ENCODE assay signal across 19 cellular contexts in the genomic region with DNA sequence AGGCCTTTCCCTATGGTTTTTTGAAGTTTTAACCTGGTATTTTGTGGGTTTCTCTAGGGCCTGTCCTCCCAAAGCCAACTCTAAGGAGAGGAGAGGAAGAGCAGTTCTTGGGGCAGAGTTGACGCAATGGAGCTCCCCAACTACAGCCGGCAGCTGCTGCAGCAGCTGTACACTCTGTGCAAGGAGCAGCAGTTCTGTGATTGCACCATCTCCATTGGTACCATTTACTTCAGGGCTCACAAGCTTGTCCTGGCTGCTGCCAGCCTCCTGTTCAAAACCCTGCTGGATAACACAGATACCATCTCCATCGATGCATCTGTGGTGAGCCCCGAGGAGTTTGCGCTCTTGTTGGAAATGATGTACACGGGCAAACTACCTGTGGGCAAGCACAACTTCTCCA.
"Had no signal": no experiment of that assay in that cellular context is flagged by ENCODE, and none has a peak within 500 bp of the region (broad histone marks: within the 10 kb centered on the region; RNA-seq: fewer than 3 reads in every experiment).

No MANE protein-coding gene starts in this region.

- H3K9me3 ChIP-seq: gastroesophageal sphincter, left lung, psoas muscle had no signal

- H3K4me3 ChIP-seq: breast epithelium, gastroesophageal sphincter, heart left ventricle, left lung, psoas muscle, tibial nerve had no signal

- H3K4me1 ChIP-seq: breast epithelium had no signal

- ATAC-seq: activated CD4-positive, CD25-positive, alpha-beta regulatory T cell treated with anti-CD3 and anti-CD28 coated beads, Interleukin-2, amount 50 U/mL, for 24 hours; activated CD8-positive, alpha-beta T cell treated with anti-CD3 and anti-CD28 coated beads, Interleukin-2, amount 10 ng/mL, durations not matched to agents 7 days and 5 days; activated naive CD8-positive, alpha-beta T cell treated with anti-CD3 and anti-CD28 coated beads, Interleukin-2, amount 50 U/mL, for 24 hours; esophagus mucosa; gastroesophageal sphincter; heart left ventricle; left lung; right cardiac atrium had no signal

- H3K36me3 ChIP-seq: breast epithelium had no signal

- H3K27me3 ChIP-seq: breast epithelium, gastroesophageal sphincter, heart left ventricle, left lung, tibial nerve had no signal

- DNase-seq: activated CD4-positive, alpha-beta T cell treated with anti-CD3 and anti-CD28 coated beads, Interleukin-2, amount 10 ng/mL, durations not matched to agents 7 days and 5 days; activated CD8-positive, alpha-beta T cell treated with anti-CD3 and anti-CD28 coated beads, Interleukin-2, amount 10 ng/mL, durations not matched to agents 7 days and 5 days; activated naive CD4-positive, alpha-beta T cell treated with anti-CD3 and anti-CD28 coated beads, Interleukin-2, amount 10 ng/mL, durations not matched to agents 7 days and 5 days; activated naive CD8-positive, alpha-beta T cell treated with anti-CD3 and anti-CD28 coated beads, Interleukin-2, amount 50 U/mL, for 24 hours; activated T-cell treated with anti-CD3 and anti-CD28 coated beads, Interleukin-2, amount 50 U/mL, for 24 hours; cortex of kidney; heart left ventricle; left lung; naive B cell; psoas muscle; right cardiac atrium; small intestine; stimulated activated CD4-positive, alpha-beta T cell treated with anti-CD3 and anti-CD28 coated beads, Interleukin-15, amount 100 ng/mL, for 24 hours; stimulated activated CD4-positive, alpha-beta T cell treated with anti-CD3 and anti-CD28 coated beads, Interleukin-2, amount 100 ng/mL, for 48 hours had no signal

- H3K27ac ChIP-seq: breast epithelium, gastroesophageal sphincter, heart left ventricle, left lung, psoas muscle, tibial nerve had no signal
